15 cellular contexts compared by ENCODE assay signal in the genomic region with DNA sequence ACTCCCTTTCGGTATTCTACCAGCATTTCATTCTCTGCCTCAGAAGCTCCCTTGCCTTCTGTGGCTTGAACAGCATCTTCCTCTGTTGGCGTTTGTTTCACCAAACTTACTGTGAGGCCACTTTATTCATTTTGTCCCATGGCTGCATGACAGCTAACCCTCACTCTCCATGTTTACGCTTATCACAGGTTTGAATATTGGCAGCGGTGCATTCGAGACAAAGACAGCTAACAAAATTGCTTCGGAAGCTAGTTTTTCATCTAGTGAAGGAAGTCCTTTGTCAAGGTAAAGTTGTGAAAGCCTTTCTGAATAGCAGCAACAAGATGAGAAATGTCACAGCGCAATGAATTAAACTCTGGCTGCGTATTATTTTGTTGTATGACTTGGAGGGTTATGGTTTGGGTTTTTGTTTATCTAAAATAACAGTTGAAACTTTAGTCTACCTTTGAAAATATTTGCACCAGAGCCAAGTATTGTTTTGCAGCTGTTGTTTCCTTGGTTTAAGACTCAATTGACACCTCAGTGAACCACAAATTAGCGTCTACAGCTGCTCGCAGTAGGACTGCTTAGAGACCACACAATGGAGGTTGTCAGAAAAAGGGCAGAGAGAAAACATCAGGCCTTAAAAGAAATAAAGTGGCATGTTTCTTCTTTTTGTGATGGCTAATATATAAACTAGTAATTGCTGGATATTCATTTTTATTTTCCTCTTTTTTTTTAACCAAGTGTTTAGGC.
"Had no signal": no experiment of that assay in that cellular context is flagged by ENCODE, and none has a peak within 500 bp of the region (broad histone marks: within the 10 kb centered on the region; RNA-seq: fewer than 3 reads in every experiment).

No MANE protein-coding gene starts in this region.

- H3K27ac ChIP-seq: colonic mucosa, gastrocnemius medialis, left ventricle myocardium inferior, sigmoid colon, uterus had no signal

- H3K9me3 ChIP-seq: colonic mucosa, gastrocnemius medialis, left ventricle myocardium inferior, sigmoid colon, uterus had no signal

- H3K4me1 ChIP-seq: colonic mucosa, gastrocnemius medialis, uterus had no signal

- H3K27me3 ChIP-seq: colonic mucosa, gastrocnemius medialis, sigmoid colon, uterus had no signal

- DNase-seq: activated CD4-positive, alpha-beta memory T cell treated with anti-CD3 and anti-CD28 coated beads, Interleukin-2, amount 10 ng/mL, durations not matched to agents 7 days and 5 days; activated gamma-delta T cell treated with Interleukin-2 at 50 U/mL for 16 hours; activated naive CD8-positive, alpha-beta T cell treated with anti-CD3 and anti-CD28 coated beads for 36 hours; activated T-cell treated with anti-CD3 and anti-CD28 coated beads, Interleukin-2, amount 50 U/mL, for 48 hours; colonic mucosa; effector CD8-positive, alpha-beta T cell; gastrocnemius medialis; left ventricle myocardium inferior; mesendoderm; nephron progenitor cell; sigmoid colon; stimulated activated CD4-positive, alpha-beta T cell treated with anti-CD3 and anti-CD28 coated beads, Interleukin-12 subunit alpha, Interleukin-12 subunit beta, amount 100 ng/mL, for 4 hours; stimulated activated naive CD4-positive, alpha-beta T cell treated with Interleukin-2 at 50 U/mL for 16 hours; uterus had no signal

- H3K4me3 ChIP-seq: colonic mucosa, gastrocnemius medialis, left ventricle myocardium inferior, sigmoid colon, uterus had no signal

- H3K36me3 ChIP-seq: colonic mucosa had no signal

- ATAC-seq: activated CD4-positive, CD25-positive, alpha-beta regulatory T cell treated with anti-CD3 and anti-CD28 coated beads, Interleukin-2, amount 50 U/mL, for 24 hours; gastrocnemius medialis had no signal
